Comparison of ENCODE assay signal across 1 cellular context in genomic region chr4:174255790-174256189, GRCh38.
TF ChIP-seq lines count a peak whose summit lies in the region.

No MANE protein-coding gene starts in this region.

TF ChIP-seq in SK-N-SH treated with all-trans-retinoic acid at 6 μM for 48 hours, 23 proteins besides CTCF, POLR2A, EP300 and RAD21 (continued from another document):
- TF ChIP-seq, protein P1, sequence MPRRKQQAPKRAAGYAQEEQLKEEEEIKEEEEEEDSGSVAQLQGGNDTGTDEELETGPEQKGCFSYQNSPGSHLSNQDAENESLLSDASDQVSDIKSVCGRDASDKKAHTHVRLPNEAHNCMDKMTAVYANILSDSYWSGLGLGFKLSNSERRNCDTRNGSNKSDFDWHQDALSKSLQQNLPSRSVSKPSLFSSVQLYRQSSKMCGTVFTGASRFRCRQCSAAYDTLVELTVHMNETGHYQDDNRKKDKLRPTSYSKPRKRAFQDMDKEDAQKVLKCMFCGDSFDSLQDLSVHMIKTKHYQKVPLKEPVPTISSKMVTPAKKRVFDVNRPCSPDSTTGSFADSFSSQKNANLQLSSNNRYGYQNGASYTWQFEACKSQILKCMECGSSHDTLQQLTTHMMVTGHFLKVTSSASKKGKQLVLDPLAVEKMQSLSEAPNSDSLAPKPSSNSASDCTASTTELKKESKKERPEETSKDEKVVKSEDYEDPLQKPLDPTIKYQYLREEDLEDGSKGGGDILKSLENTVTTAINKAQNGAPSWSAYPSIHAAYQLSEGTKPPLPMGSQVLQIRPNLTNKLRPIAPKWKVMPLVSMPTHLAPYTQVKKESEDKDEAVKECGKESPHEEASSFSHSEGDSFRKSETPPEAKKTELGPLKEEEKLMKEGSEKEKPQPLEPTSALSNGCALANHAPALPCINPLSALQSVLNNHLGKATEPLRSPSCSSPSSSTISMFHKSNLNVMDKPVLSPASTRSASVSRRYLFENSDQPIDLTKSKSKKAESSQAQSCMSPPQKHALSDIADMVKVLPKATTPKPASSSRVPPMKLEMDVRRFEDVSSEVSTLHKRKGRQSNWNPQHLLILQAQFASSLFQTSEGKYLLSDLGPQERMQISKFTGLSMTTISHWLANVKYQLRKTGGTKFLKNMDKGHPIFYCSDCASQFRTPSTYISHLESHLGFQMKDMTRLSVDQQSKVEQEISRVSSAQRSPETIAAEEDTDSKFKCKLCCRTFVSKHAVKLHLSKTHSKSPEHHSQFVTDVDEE (CRISPR knock-in tag; IDR thresholded peaks at IDR 0.05), result peak; percentile 42; the same call in 1 of the 2 replicates
- no peak for TF ChIP-seq TCF4 (CRISPR knock-in tag; IDR thresholded peaks at IDR 0.05; ENCODE audit: borderline replicate concordance)
- TF ChIP-seq ISL1 (CRISPR knock-in tag; IDR thresholded peaks at IDR 0.05), result no peak
- no peak for TF ChIP-seq GLIS3 (CRISPR knock-in tag; IDR thresholded peaks at IDR 0.05)
- no peak for TF ChIP-seq ESRRG (CRISPR knock-in tag; IDR thresholded peaks at IDR 0.05)
- TF ChIP-seq ZNF70 (CRISPR knock-in tag; IDR thresholded peaks at IDR 0.05), result no peak
